In genomic region chr3:61943975-61944374, GRCh38 we compare ENCODE assay signal across 21 cellular contexts.
"Had no signal": no experiment of that assay in that cellular context is flagged by ENCODE, and none has a peak within 500 bp of the region (broad histone marks: within the 10 kb centered on the region; RNA-seq: fewer than 3 reads in every experiment).

No MANE protein-coding gene starts in this region.

- H3K9me3 ChIP-seq: MG63, SJSA1 had no signal

- H3K36me3 ChIP-seq: MG63, SJSA1 had no signal

- H3K27me3 ChIP-seq: MG63, SJSA1 had no signal

- DNase-seq: Karpas-422, KG1, MG63, NCI-H1092, NCI-H1105 treated with DMSO at 0.1 percent for 48 hours, NCI-H1417 treated with DMSO at 0.1 percent for 48 hours, NCI-H146, NCI-H1694 treated with DMSO at 0.1 percent for 48 hours, NCI-H1930, NCI-H2081 treated with DMSO at 0.1 percent for 48 hours, NCI-H2171, NCI-H226, NCI-H446, NCI-H510A, NCI-H524 treated with DMSO at 0.1 percent for 48 hours, NCI-H774, Right ventricle myocardium superior, RPMI8226, SIG-M5 had no signal

- H3K27ac ChIP-seq: SJSA1, SK-N-MC had no signal

- H3K4me3 ChIP-seq: MG63, SJSA1, SK-N-MC had no signal

- H3K4me1 ChIP-seq: SJSA1 had no signal
